9 cellular contexts compared by ENCODE assay signal in genomic region chr1:230083746-230084407, GRCh38. TPM values are rescaled to one million over a fixed set of nuclear protein-coding genes. Genes with fewer than 3 reads are reported as not detected.
DNase-seq lines count a peak whose midpoint lies in the region; ATAC-seq and TF ChIP-seq lines count a peak whose summit lies in the region.
"Had no signal": no experiment of that assay in that cellular context is flagged by ENCODE, and none has a peak within 500 bp of the region (broad histone marks: within the 10 kb centered on the region; RNA-seq: fewer than 3 reads in every experiment).

No MANE protein-coding gene starts in this region.

- no peaks in the 10 kb centered on the region for H3K9me2 ChIP-seq in GM23338 (ENCODE audit: insufficient read depth)

- H3K9me3 Mint-ChIP-seq in GM23338 = peaks cover 18% of the 10 kb centered on the region

- no peak overlapping the region for H3K4me2 ChIP-seq in GM23338

- peaks cover 21% of the 10 kb centered on the region for H3K36me3 Mint-ChIP-seq in GM23338 (ENCODE audit: low read depth)

- peaks cover 25% of the 10 kb centered on the region for H4K20me1 ChIP-seq in GM23338 (replicated peaks; ENCODE audit: insufficient read depth)

- TF ChIP-seq CTCF in GM23338 (conservative IDR thresholded peaks at IDR 0.05; ENCODE audit: low read depth in 2 of 2) = no peak

- peak overlapping the region; percentile 69 for H3K27ac Mint-ChIP-seq in GM23338

- no peaks in the 10 kb centered on the region for H3K27me3 ChIP-seq in GM23338 (ENCODE audit: insufficient read depth)

- no peak overlapping the region; the same call in 2 of the 3 replicates for H3K4me3 Mint-ChIP-seq in GM23338

- peaks cover 8% of the 10 kb centered on the region for H3F3A ChIP-seq in GM23338 (replicated peaks; ENCODE audit: low read depth)

- H3K4me3 ChIP-seq in GM23338 (no peak overlapping the region), skin epidermis (no peak overlapping the region)

- peaks cover 6% of the 10 kb centered on the region for H3K27me3 Mint-ChIP-seq in GM23338 (ENCODE audit: insufficient read depth, low read depth, poor library complexity)

- peaks cover 100% of the 10 kb centered on the region for H3K79me2 ChIP-seq in GM23338 (replicated peaks; ENCODE audit: insufficient read depth)

- H3K36me3 ChIP-seq in GM23338 (ENCODE audit: insufficient read depth) = no peaks in the 10 kb centered on the region

- H3K4me1 ChIP-seq in GM23338 (ENCODE audit: insufficient read depth) = peaks cover 22% of the 10 kb centered on the region

- no peak overlapping the region for H2AFZ ChIP-seq in GM23338

- no peak for DNase-seq in GM23338 (ENCODE audit: low spot score)
- no peak for DNase-seq in epithelial cell of prostate (ENCODE audit: low read depth, low spot score)
- no peak for DNase-seq in SHP77 treated with DMSO at 0.1 percent for 48 hours (lab: John Stamatoyannopoulos, UW)
- no peak for DNase-seq in OCI-M1 (lab: John Stamatoyannopoulos, UW)
- DNase-seq in NCI-H2029 (lab: John Stamatoyannopoulos, UW) = no peak
- DNase-seq: NCI-H1417 treated with DMSO at 0.1 percent for 48 hours had no signal

- peaks cover 44% of the 10 kb centered on the region for H3K4me1 Mint-ChIP-seq in GM23338

- ATAC-seq in GM23338 (no peak), SK-N-SH treated with all-trans-retinoic acid at 6 μM for 48 hours (peak; percentile 52), HG02678 (IDR thresholded peaks at IDR 0.05; ENCODE audit: unreplicated experiment) (no peak)

- H3K27ac ChIP-seq in GM23338 (ENCODE audit: low read depth) = no peak overlapping the region
- peak overlapping the region; percentile 97 for H3K27ac ChIP-seq in epithelial cell of prostate
- peak overlapping the region in 15 of 21 experiments; percentile 3 to 76 (median 55) for H3K27ac ChIP-seq in skin epidermis

TF ChIP-seq in GM23338, 12 proteins besides CTCF, POLR2A, EP300 and RAD21 (continues in another document):
- TF ChIP-seq ETS1 (IDR thresholded peaks at IDR 0.05) = no peak
- no peak for TF ChIP-seq ZNF331 (CRISPR knock-in tag; IDR thresholded peaks at IDR 0.05; ENCODE audit: low read depth)
- TF ChIP-seq POLR2AphosphoS5 (IDR thresholded peaks at IDR 0.05; ENCODE audit: low read depth) = no peak
- TF ChIP-seq ZNF114 (CRISPR knock-in tag; IDR thresholded peaks at IDR 0.05) = no peak
- TF ChIP-seq CREB1 (CRISPR knock-in tag; IDR thresholded peaks at IDR 0.05; ENCODE audit: low read depth) = no peak
- TF ChIP-seq EZH2 (IDR thresholded peaks at IDR 0.05; ENCODE audit: low read depth, unreplicated experiment) = no peak
- no peak for TF ChIP-seq JUNB (IDR thresholded peaks at IDR 0.05; ENCODE audit: unreplicated experiment)
- no peak for TF ChIP-seq EZH2phosphoT487 (IDR thresholded peaks at IDR 0.05; ENCODE audit: unreplicated experiment)
- TF ChIP-seq NANOG (IDR thresholded peaks at IDR 0.05; ENCODE audit: borderline replicate concordance) = no peak

TF ChIP-seq in SK-N-SH treated with all-trans-retinoic acid at 6 μM for 48 hours, 23 proteins besides CTCF, POLR2A, EP300 and RAD21:
- no peak for TF ChIP-seq ISL1 (CRISPR knock-in tag; IDR thresholded peaks at IDR 0.05)
- TF ChIP-seq SNAI2 (CRISPR knock-in tag; IDR thresholded peaks at IDR 0.05) = no peak
- no peak for TF ChIP-seq BACH2 (CRISPR knock-in tag; IDR thresholded peaks at IDR 0.05; ENCODE audit: borderline replicate concordance)
- TF ChIP-seq PATZ1 (CRISPR knock-in tag; IDR thresholded peaks at IDR 0.05; ENCODE audit: borderline replicate concordance) = no peak
- TF ChIP-seq ARNTL (CRISPR knock-in tag; IDR thresholded peaks at IDR 0.05; ENCODE audit: borderline replicate concordance, low read depth) = no peak
- no peak for TF ChIP-seq GLIS3 (CRISPR knock-in tag; IDR thresholded peaks at IDR 0.05)
- TF ChIP-seq PPARA (CRISPR knock-in tag; IDR thresholded peaks at IDR 0.05; ENCODE audit: borderline replicate concordance) = no peak
- TF ChIP-seq ZC3H10 (CRISPR knock-in tag; IDR thresholded peaks at IDR 0.05) = no peak
- no peak for TF ChIP-seq ZFP30 (CRISPR knock-in tag; IDR thresholded peaks at IDR 0.05)
- TF ChIP-seq POU6F1 (CRISPR knock-in tag; IDR thresholded peaks at IDR 0.05; ENCODE audit: borderline replicate concordance, low read depth) = no peak
- no peak for TF ChIP-seq TCF4 (CRISPR knock-in tag; IDR thresholded peaks at IDR 0.05; ENCODE audit: borderline replicate concordance)
- no peak for TF ChIP-seq CREB5 (CRISPR knock-in tag; IDR thresholded peaks at IDR 0.05; ENCODE audit: low read depth)

RNA-seq across cellular contexts. Expression of gene GALNT2, which starts 16.8 kb away (rescaled TPM):
- total RNA-seq in GM23338 (2014; rRNA removed; shearing (Covaris generic)) = 37.2 and 48.3 TPM in 2 replicates
- polyA plus RNA-seq in GM23338 (2016; fragmentation: Nextera tagmentation; extraction: Ambion mirVana) = 17.8 and 19.2 TPM in 2 replicates
